Comparison of ENCODE assay signal across 8 cellular contexts in genomic region chr14:54564799-54565235, GRCh38. TPM values are rescaled to one million over a fixed set of nuclear protein-coding genes. Genes with fewer than 3 reads are reported as not detected.
DNase-seq lines count a peak whose midpoint lies in the region; ATAC-seq and TF ChIP-seq lines count a peak whose summit lies in the region.

No MANE protein-coding gene starts in this region.

- H4K20me1 ChIP-seq in SU-DHL-6 (ENCODE audit: low read depth, low read length): 0 out of 2 replicates have a peak, but pooled peaks cover 4% of the 10 kb centered on the region

- peaks cover 18 to 27% (median 22%) of the 10 kb centered on the region in 3 donors for H3K4me1 Mint-ChIP-seq in naive B cell

- peaks cover 9% of the 10 kb centered on the region for H3F3A ChIP-seq in SU-DHL-6 (ENCODE audit: insufficient read depth)

- H3K27ac ChIP-seq in SU-DHL-6 (ENCODE audit: low read depth, low read length): no peak overlapping the region

- H3K9me3 ChIP-seq in SU-DHL-6 (ENCODE audit: insufficient read depth, low read length): no peaks in the 10 kb centered on the region

- no peak overlapping the region for H3K4me3 ChIP-seq in SU-DHL-6 (ENCODE audit: insufficient read depth, low read length, poor library complexity, severe bottlenecking)

- peak overlapping the region; percentile 44 to 98 (median 90) for H3K27ac Mint-ChIP-seq in naive B cell

- H3K9me2 ChIP-seq in SU-DHL-6 (replicated peaks; ENCODE audit: insufficient read depth, low read length): no peaks in the 10 kb centered on the region

- no peak for TF ChIP-seq CTCF in SU-DHL-6 (IDR thresholded peaks at IDR 0.05; ENCODE audit: insufficient read depth, low read length, poor library complexity, severe bottlenecking)

- peaks cover 0 to 7% (median 0%) of the 10 kb centered on the region in 3 donors for H3K27me3 Mint-ChIP-seq in naive B cell

- no peaks in the 10 kb centered on the region for H3K36me3 ChIP-seq in SU-DHL-6 (ENCODE audit: low read length)

- DNase-seq in DMS53 treated with DMSO at 0.1 percent for 48 hours (lab: John Stamatoyannopoulos, UW; ENCODE audit: unreplicated experiment) (peak; percentile 82), erythroblast (lab: John Stamatoyannopoulos, UW) (peak; percentile 28 to 45), naive B cell (no peak)
- no peak for DNase-seq in central memory CD4-positive, alpha-beta T cell

- H3K9me3 Mint-ChIP-seq in naive B cell: no peaks in the 10 kb centered on the region

- peak overlapping the region; percentile 87 to 100 (median 94) for H3K4me3 Mint-ChIP-seq in naive B cell

- H3K79me2 ChIP-seq in SU-DHL-6 (ENCODE audit: insufficient read depth, low read length): no peaks in the 10 kb centered on the region

- no peak for TF ChIP-seq POLR2A in erythroblast (IDR thresholded peaks at IDR 0.05; ENCODE audit: low read length)

- peak overlapping the region; percentile 95 for H3K4me2 ChIP-seq in SU-DHL-6 (ENCODE audit: low read depth, low read length, poor library complexity, severe bottlenecking)

- H3K9ac ChIP-seq in SU-DHL-6 (ENCODE audit: low read length): no peak overlapping the region

- no peaks in the 10 kb centered on the region for H3K27me3 ChIP-seq in SU-DHL-6 (ENCODE audit: low read length)

- peak; percentile 0 for ATAC-seq in HG02798 (IDR thresholded peaks at IDR 0.05; ENCODE audit: poor library complexity, unreplicated experiment)
- ATAC-seq in naive B cell (ENCODE audit: low read depth in 2 of 2): no peak
- ATAC-seq in GM18520 (IDR thresholded peaks at IDR 0.05; ENCODE audit: unreplicated experiment): no peak
- ATAC-seq in GM21367 (IDR thresholded peaks at IDR 0.05; ENCODE audit: unreplicated experiment): no peak

- no peaks in the 10 kb centered on the region for H3K36me3 Mint-ChIP-seq in naive B cell

- H2AFZ ChIP-seq in SU-DHL-6 (ENCODE audit: low read depth, low read length, severe bottlenecking): no peak overlapping the region

RNA-seq across cellular contexts. Expression of gene SAMD4A, which starts 2.1 kb away (rescaled TPM):
- polyA plus RNA-seq in naive B cell (ENCODE audit: low read depth in 6 of 6): 1 to 10 TPM in 4 of 6 donors, under 1 TPM in 1, not detected in 1; 0.84 to 2.1 (median 1.2) TPM

RNA-seq across cellular contexts. Expression of gene CGRRF1, which starts 55.1 kb away (rescaled TPM):
- polyA plus RNA-seq in naive B cell (ENCODE audit: low read depth in 6 of 6): 10 to 100 TPM; 27.4 to 41.3 (median 35.3) TPM

Comparison
In these comparisons a context has a peak if more than half of its experiments do, and no peak if none do; other contexts are left out.
1. DNase-seq: peak in DMS53 treated with DMSO at 0.1 percent for 48 hours (single experiment) and erythroblast (2 of 2); none in naive B cell (single experiment) and central memory CD4-positive, alpha-beta T cell (single experiment).